32 cellular contexts compared by ENCODE assay signal in genomic region chr7:82464372-82464771, GRCh38. TPM values are rescaled to one million over a fixed set of nuclear protein-coding genes. Genes with fewer than 3 reads are reported as not detected.
"Had no signal": no experiment of that assay in that cellular context is flagged by ENCODE, and none has a peak within 500 bp of the region (broad histone marks: within the 10 kb centered on the region; RNA-seq: fewer than 3 reads in every experiment).

No MANE protein-coding gene starts in this region.

- H3K27me3 ChIP-seq: adrenal gland, ascending aorta, body of pancreas, brain microvascular endothelial cell, breast epithelium, cardiac muscle cell had no signal

- H3K36me3 ChIP-seq: adrenal gland, ascending aorta, brain microvascular endothelial cell, breast epithelium, cardiac muscle cell had no signal

- ATAC-seq: activated naive CD4-positive, alpha-beta T cell treated with anti-CD3 and anti-CD28 coated beads, Interleukin-2, amount 50 U/mL, for 72 hours; activated naive CD8-positive, alpha-beta T cell treated with anti-CD3 and anti-CD28 coated beads, Interleukin-2, amount 50 U/mL, for 24 hours; activated T-cell treated with anti-CD3 and anti-CD28 coated beads, Interleukin-2, amount 50 U/mL, for 4 hours; activated T-cell treated with anti-CD3 and anti-CD28 coated beads, Interleukin-2, amount 50 U/mL, for 72 hours; activated T-helper 17 cell treated with anti-CD3 and anti-CD28 coated beads, Interleukin-2, amount 50 U/mL, for 72 hours; body of pancreas had no signal

- FAIRE-seq: astrocyte, bronchial epithelial cell had no signal

- H3K9me3 ChIP-seq: ascending aorta, breast epithelium had no signal

- H3K27ac ChIP-seq: adrenal gland, ascending aorta, body of pancreas, brain microvascular endothelial cell, breast epithelium, cardiac muscle cell had no signal

- H3K4me3 ChIP-seq: adrenal gland, ascending aorta, body of pancreas, breast epithelium, cardiac muscle cell had no signal

- H3K4me1 ChIP-seq: adrenal gland, ascending aorta, body of pancreas, breast epithelium had no signal

- DNase-seq: activated effector memory CD4-positive, alpha-beta T cell treated with anti-CD3 and anti-CD28 coated beads, Interleukin-2, amount 50 U/mL, for 16 hours; activated effector memory CD4-positive, alpha-beta T cell treated with Interleukin-2 at 50 U/mL for 16 hours; activated gamma-delta T cell; activated gamma-delta T cell treated with Interleukin-2 at 50 U/mL for 16 hours; activated naive CD4-positive, alpha-beta T cell; activated naive CD4-positive, alpha-beta T cell treated with anti-CD3 and anti-CD28 coated beads for 36 hours; activated naive CD4-positive, alpha-beta T cell treated with anti-CD3 and anti-CD28 coated beads, Interleukin-2, amount 10 ng/mL, durations not matched to agents 7 days and 5 days; activated naive CD4-positive, alpha-beta T cell treated with anti-CD3 and anti-CD28 coated beads, Interleukin-2, amount 50 U/mL, for 16 hours; activated naive CD4-positive, alpha-beta T cell treated with Interleukin-2 at 50 U/mL for 16 hours; activated naive CD8-positive, alpha-beta T cell treated with anti-CD3 and anti-CD28 coated beads for 36 hours; activated naive CD8-positive, alpha-beta T cell treated with anti-CD3 and anti-CD28 coated beads, Interleukin-2, amount 10 ng/mL, durations not matched to agents 7 days and 5 days; activated naive CD8-positive, alpha-beta T cell treated with anti-CD3 and anti-CD28 coated beads, Interleukin-2, amount 50 U/mL, for 24 hours; activated T-cell treated with anti-CD3 and anti-CD28 coated beads, Interleukin-2, amount 50 U/mL, for 4 hours; activated T-cell treated with anti-CD3 and anti-CD28 coated beads, Interleukin-2, amount 50 U/mL, for 48 hours; activated T-cell treated with anti-CD3 and anti-CD28 coated beads, Interleukin-2, amount 50 U/mL, for 72 hours; adrenal gland; amniotic stem cell; aorta; body of pancreas; brain microvascular endothelial cell; caudate nucleus; central memory CD4-positive, alpha-beta T cell; cerebellar nuclear complex had no signal

RNA-seq across cellular contexts. Expression of gene CACNA2D1, which starts 20.8 kb away (rescaled TPM):
- total RNA-seq: activated naive CD4-positive, alpha-beta T cell treated with anti-CD3 and anti-CD28 coated beads for 36 hours; activated naive CD4-positive, alpha-beta T cell treated with anti-CD3 and anti-CD28 coated beads, Interleukin-2, amount 50 U/mL, for 72 hours; activated naive CD8-positive, alpha-beta T cell treated with anti-CD3 and anti-CD28 coated beads for 36 hours; activated naive CD8-positive, alpha-beta T cell treated with anti-CD3 and anti-CD28 coated beads, Interleukin-2, amount 10 ng/mL, durations not matched to agents 7 days and 5 days; activated T-helper 1 cell treated with anti-CD3 and anti-CD28 coated beads, Interleukin-12 subunit alpha, Interleukin-12 subunit beta, Interleukin-2, Interleukin-4 antibody, amounts not matched to agents 30 ng/mL and 10 ng/mL and 1 ng/mL, durations not matched to agents 14 hours and 24 hours and 36 hours; activated T-helper 17 cell treated with anti-CD3 and anti-CD28 coated beads, Interleukin-2, amount 50 U/mL, for 72 hours; activated T-helper 2 cell treated with anti-CD3 and anti-CD28 coated beads, Interferon-gamma antibody, Interleukin-2, Interleukin-4, amounts not matched to agents 10 μg/mL and 5 μg/mL and 100 μg/mL, durations not matched to agents 14 hours and 24 hours and 36 hours had no signal
